Comparison of ENCODE assay signal across 2 cellular contexts in the genomic region with DNA sequence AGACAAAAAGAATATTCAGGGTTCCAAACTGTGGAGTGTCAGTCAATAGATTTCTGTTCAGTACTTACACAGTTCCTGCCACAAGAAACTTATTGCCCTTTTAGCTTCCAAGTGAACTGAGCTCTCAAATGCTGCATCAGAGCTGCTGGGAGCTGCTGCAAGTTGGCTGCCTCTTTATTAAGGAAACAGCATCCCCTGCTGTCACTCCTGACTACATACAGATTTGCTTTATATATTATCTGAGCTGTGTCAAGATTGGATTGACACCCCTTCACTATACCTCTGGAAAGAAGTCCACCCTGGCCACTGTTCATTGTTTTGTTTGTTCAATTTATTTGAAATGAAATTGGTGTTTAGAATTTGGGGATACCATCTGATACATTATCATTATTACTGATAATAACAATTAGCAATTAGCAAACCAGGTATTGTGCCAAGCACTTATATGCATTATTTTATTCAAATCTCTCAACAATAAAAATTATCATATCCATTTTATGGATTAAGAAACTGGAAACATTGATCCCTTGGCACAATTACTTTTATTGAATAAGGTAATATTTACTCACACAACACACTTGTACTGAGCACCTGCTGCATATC.
TF ChIP-seq lines count a peak whose summit lies in the region.

No MANE protein-coding gene starts in this region.

TF ChIP-seq in HCT116, 20 proteins besides CTCF, POLR2A, EP300 and RAD21:
- no peak for TF ChIP-seq YY1 (IDR thresholded peaks at IDR 0.05; ENCODE audit: extremely low read depth, insufficient replicate concordance, low read depth, low read length)
- TF ChIP-seq, protein P1, sequence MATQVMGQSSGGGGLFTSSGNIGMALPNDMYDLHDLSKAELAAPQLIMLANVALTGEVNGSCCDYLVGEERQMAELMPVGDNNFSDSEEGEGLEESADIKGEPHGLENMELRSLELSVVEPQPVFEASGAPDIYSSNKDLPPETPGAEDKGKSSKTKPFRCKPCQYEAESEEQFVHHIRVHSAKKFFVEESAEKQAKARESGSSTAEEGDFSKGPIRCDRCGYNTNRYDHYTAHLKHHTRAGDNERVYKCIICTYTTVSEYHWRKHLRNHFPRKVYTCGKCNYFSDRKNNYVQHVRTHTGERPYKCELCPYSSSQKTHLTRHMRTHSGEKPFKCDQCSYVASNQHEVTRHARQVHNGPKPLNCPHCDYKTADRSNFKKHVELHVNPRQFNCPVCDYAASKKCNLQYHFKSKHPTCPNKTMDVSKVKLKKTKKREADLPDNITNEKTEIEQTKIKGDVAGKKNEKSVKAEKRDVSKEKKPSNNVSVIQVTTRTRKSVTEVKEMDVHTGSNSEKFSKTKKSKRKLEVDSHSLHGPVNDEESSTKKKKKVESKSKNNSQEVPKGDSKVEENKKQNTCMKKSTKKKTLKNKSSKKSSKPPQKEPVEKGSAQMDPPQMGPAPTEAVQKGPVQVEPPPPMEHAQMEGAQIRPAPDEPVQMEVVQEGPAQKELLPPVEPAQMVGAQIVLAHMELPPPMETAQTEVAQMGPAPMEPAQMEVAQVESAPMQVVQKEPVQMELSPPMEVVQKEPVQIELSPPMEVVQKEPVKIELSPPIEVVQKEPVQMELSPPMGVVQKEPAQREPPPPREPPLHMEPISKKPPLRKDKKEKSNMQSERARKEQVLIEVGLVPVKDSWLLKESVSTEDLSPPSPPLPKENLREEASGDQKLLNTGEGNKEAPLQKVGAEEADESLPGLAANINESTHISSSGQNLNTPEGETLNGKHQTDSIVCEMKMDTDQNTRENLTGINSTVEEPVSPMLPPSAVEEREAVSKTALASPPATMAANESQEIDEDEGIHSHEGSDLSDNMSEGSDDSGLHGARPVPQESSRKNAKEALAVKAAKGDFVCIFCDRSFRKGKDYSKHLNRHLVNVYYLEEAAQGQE (IDR thresholded peaks at IDR 0.05; ENCODE audit: low read depth): no peak
- TF ChIP-seq SIN3A (IDR thresholded peaks at IDR 0.05; ENCODE audit: low read depth): no peak
- no peak for TF ChIP-seq JUND (IDR thresholded peaks at IDR 0.05)
- TF ChIP-seq, protein P2, sequence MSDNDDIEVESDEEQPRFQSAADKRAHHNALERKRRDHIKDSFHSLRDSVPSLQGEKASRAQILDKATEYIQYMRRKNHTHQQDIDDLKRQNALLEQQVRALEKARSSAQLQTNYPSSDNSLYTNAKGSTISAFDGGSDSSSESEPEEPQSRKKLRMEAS (IDR thresholded peaks at IDR 0.05): no peak
- TF ChIP-seq, protein P3, sequence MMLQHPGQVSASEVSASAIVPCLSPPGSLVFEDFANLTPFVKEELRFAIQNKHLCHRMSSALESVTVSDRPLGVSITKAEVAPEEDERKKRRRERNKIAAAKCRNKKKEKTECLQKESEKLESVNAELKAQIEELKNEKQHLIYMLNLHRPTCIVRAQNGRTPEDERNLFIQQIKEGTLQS (IDR thresholded peaks at IDR 0.05): no peak
- no peak for TF ChIP-seq ELF1 (IDR thresholded peaks at IDR 0.05; ENCODE audit: borderline replicate concordance, low read depth)
- TF ChIP-seq CBX3 (IDR thresholded peaks at IDR 0.05; ENCODE audit: low read depth): no peak

TF ChIP-seq in H1, 55 proteins besides CTCF, POLR2A, EP300 and RAD21:
- TF ChIP-seq SIRT6 (IDR thresholded peaks at IDR 0.05; ENCODE audit: low read length): no peak
- TF ChIP-seq RBBP5 (IDR thresholded peaks at IDR 0.05; ENCODE audit: borderline replicate concordance, low read depth, low read length): no peak
- TF ChIP-seq TAF1 (IDR thresholded peaks at IDR 0.05; ENCODE audit: low read depth, low read length): no peak
- no peak for TF ChIP-seq RNF2 (IDR thresholded peaks at IDR 0.05; ENCODE audit: borderline replicate concordance, low read depth, low read length, missing control alignments, poor library complexity, severe bottlenecking)
- TF ChIP-seq RFX5 (IDR thresholded peaks at IDR 0.05; ENCODE audit: borderline replicate concordance, low read depth, low read length): no peak
- TF ChIP-seq SP2 (IDR thresholded peaks at IDR 0.05; ENCODE audit: low read length): no peak
- no peak for TF ChIP-seq SRF (IDR thresholded peaks at IDR 0.05; ENCODE audit: low read depth, low read length)
- no peak for TF ChIP-seq EGR1 (IDR thresholded peaks at IDR 0.05; ENCODE audit: borderline replicate concordance, low read depth, low read length)
- no peak for TF ChIP-seq PHF8 (conservative IDR thresholded peaks at IDR 0.05; ENCODE audit: low read depth, low read length)
- no peak for TF ChIP-seq TCF12 (IDR thresholded peaks at IDR 0.05; ENCODE audit: low read depth, low read length)
- TF ChIP-seq, protein P2 (IDR thresholded peaks at IDR 0.05): no peak
- TF ChIP-seq SAP30 (IDR thresholded peaks at IDR 0.05; ENCODE audit: insufficient read depth, insufficient replicate concordance, low read length): no peak
- no peak for TF ChIP-seq SUZ12 (IDR thresholded peaks at IDR 0.05; ENCODE audit: low read length)
- TF ChIP-seq RXRA (IDR thresholded peaks at IDR 0.05; ENCODE audit: insufficient read depth, low read depth, low read length): no peak
- TF ChIP-seq, protein P4, sequence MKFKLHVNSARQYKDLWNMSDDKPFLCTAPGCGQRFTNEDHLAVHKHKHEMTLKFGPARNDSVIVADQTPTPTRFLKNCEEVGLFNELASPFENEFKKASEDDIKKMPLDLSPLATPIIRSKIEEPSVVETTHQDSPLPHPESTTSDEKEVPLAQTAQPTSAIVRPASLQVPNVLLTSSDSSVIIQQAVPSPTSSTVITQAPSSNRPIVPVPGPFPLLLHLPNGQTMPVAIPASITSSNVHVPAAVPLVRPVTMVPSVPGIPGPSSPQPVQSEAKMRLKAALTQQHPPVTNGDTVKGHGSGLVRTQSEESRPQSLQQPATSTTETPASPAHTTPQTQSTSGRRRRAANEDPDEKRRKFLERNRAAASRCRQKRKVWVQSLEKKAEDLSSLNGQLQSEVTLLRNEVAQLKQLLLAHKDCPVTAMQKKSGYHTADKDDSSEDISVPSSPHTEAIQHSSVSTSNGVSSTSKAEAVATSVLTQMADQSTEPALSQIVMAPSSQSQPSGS (IDR thresholded peaks at IDR 0.05; ENCODE audit: low read length): no peak
TF ChIP-seq in H1: peak in this region for 0.
